In genomic region chr1:16933945-16934344, GRCh38 we compare ENCODE assay signal across 7 cellular contexts. TPM values are rescaled to one million over a fixed set of nuclear protein-coding genes. Genes with fewer than 3 reads are reported as not detected.
DNase-seq lines count a peak whose midpoint lies in the region; ATAC-seq and TF ChIP-seq lines count a peak whose summit lies in the region.
"Not testable (repeated sequence)": the region's sequence is repeated elsewhere in the genome, so short reads cannot be mapped to it uniquely, and the experiment has no call there.
"Had no signal": no experiment of that assay in that cellular context is flagged by ENCODE, and none has a peak within 500 bp of the region (broad histone marks: within the 10 kb centered on the region; RNA-seq: fewer than 3 reads in every experiment).

No MANE protein-coding gene starts in this region.

- not testable (repeated sequence) for H3K27me3 Mint-ChIP-seq in memory B cell

- peaks cover 14% of the 10 kb centered on the region for H3K36me3 Mint-ChIP-seq in memory B cell
- H3K36me3 Mint-ChIP-seq in stimulated activated effector memory CD8-positive, alpha-beta T cell treated with anti-CD3 and anti-CD28 coated beads, Interleukin-12 subunit alpha, Interleukin-12 subunit beta, amount 100 ng/mL, for 72 hours = peaks cover 37% of the 10 kb centered on the region

- not testable (repeated sequence) for ATAC-seq in Right ventricle myocardium inferior; memory B cell (ENCODE audit: low read depth); stimulated activated effector memory CD8-positive, alpha-beta T cell treated with anti-CD3 and anti-CD28 coated beads, Interleukin-12 subunit alpha, Interleukin-12 subunit beta, amount 100 ng/mL, for 72 hours

- H3K4me1 Mint-ChIP-seq in memory B cell; stimulated activated effector memory CD8-positive, alpha-beta T cell treated with anti-CD3 and anti-CD28 coated beads, Interleukin-12 subunit alpha, Interleukin-12 subunit beta, amount 100 ng/mL, for 72 hours: not testable (repeated sequence)

- intact Hi-C loops in OCI-LY7 (cut with micrococcal nuclease; ENCODE audit: unreplicated experiment); Right ventricle myocardium inferior (cut with DNase I): not testable (repeated sequence)

- not testable (repeated sequence) for TF ChIP-seq CTCF in OCI-LY7 (conservative IDR thresholded peaks at IDR 0.05; ENCODE audit: low read length)

- H3K79me2 ChIP-seq in OCI-LY7 (ENCODE audit: insufficient read depth, low read depth, low read length) = not testable (repeated sequence)

- POLR2A ChIA-PET in OCI-LY7 (lab: Charles Lee) = interaction anchor here (0.7 kb wide), 3 partner anchors 18 to 481 kb away, joined by 3 read pairs; no protein-coding TSS in a partner anchor

- H2AFZ ChIP-seq in OCI-LY7 (ENCODE audit: low read length) = not testable (repeated sequence)

- not testable (repeated sequence) for H4K20me1 ChIP-seq in OCI-LY7 (ENCODE audit: insufficient read depth, low read length)

- H3K9me2 ChIP-seq in OCI-LY7 (ENCODE audit: insufficient read depth, low read length) = not testable (repeated sequence)

- H3K27ac Mint-ChIP-seq in memory B cell = peak overlapping the region; percentile 28
- H3K27ac Mint-ChIP-seq in stimulated activated effector memory CD8-positive, alpha-beta T cell treated with anti-CD3 and anti-CD28 coated beads, Interleukin-12 subunit alpha, Interleukin-12 subunit beta, amount 100 ng/mL, for 72 hours = peak overlapping the region; percentile 58

- H3K4me3 Mint-ChIP-seq in memory B cell; stimulated activated effector memory CD8-positive, alpha-beta T cell treated with anti-CD3 and anti-CD28 coated beads, Interleukin-12 subunit alpha, Interleukin-12 subunit beta, amount 100 ng/mL, for 72 hours: not testable (repeated sequence)

- BruUV-seq in OCI-LY7 (replicated peaks; lab: Mats Ljungman, UMichigan) = TSS peak; percentile 64

- H3K36me3 ChIP-seq in OCI-LY7 (ENCODE audit: insufficient read depth, low read length) = peaks cover 11% of the 10 kb centered on the region; the same call in 1 of the 2 replicates

- H3K9me3 ChIP-seq in OCI-LY7 (ENCODE audit: low read length) = not testable (repeated sequence)

- DNase-seq in OCI-LY7 (ENCODE audit: low spot score); memory B cell (ENCODE audit: low spot score in 2 of 2); stimulated activated effector memory CD8-positive, alpha-beta T cell treated with anti-CD3 and anti-CD28 coated beads, Interleukin-12 subunit alpha, Interleukin-12 subunit beta, amount 100 ng/mL, for 72 hours (ENCODE audit: low spot score in 2 of 2): not testable (repeated sequence)
- peak; percentile 1 for DNase-seq in Right ventricle myocardium inferior (ENCODE audit: missing footprints)

- not testable (repeated sequence) for H3K27ac ChIP-seq in OCI-LY7 (ENCODE audit: low read depth, low read length, poor library complexity, severe bottlenecking)

- CTCF ChIA-PET in OCI-LY7 (lab: Charles Lee; ENCODE audit: unreplicated experiment) = not testable (repeated sequence)

- not testable (repeated sequence) for H3K4me1 ChIP-seq in OCI-LY7 (ENCODE audit: insufficient read depth, low read length, poor library complexity, severe bottlenecking)

- not testable (repeated sequence) for H3K4me3 ChIP-seq in OCI-LY7 (ENCODE audit: low read depth, low read length, poor library complexity, severe bottlenecking)

- H3K9me3 Mint-ChIP-seq in memory B cell; stimulated activated effector memory CD8-positive, alpha-beta T cell treated with anti-CD3 and anti-CD28 coated beads, Interleukin-12 subunit alpha, Interleukin-12 subunit beta, amount 100 ng/mL, for 72 hours: not testable (repeated sequence)

- H3K4me2 ChIP-seq in OCI-LY7 (ENCODE audit: low read length) = not testable (repeated sequence)

RNA-seq across cellular contexts. Expression of gene CROCC, which starts 12.2 kb away (rescaled TPM):
- 36.3 and 57.9 TPM in 2 replicates for total RNA-seq in OCI-LY7 (2014; rRNA removed; shearing (Covaris generic))
- total RNA-seq in OCI-LY7 (2022) (54.0 and 54.1 TPM in 2 replicates), Right ventricle myocardium inferior (6.5 TPM)

RNA-seq across cellular contexts. Expression of gene RNU1-2, which starts 38.2 kb away (rescaled TPM):
- total RNA-seq in OCI-LY7 (2014; rRNA removed; shearing (Covaris generic)) = under 0.01 TPM in 2 replicates
- total RNA-seq in OCI-LY7 (2022) (1,721 and 1,968 TPM in 2 replicates), Right ventricle myocardium inferior (4,572 TPM)

RNA-seq across cellular contexts. Expression of gene MFAP2, which starts 46.5 kb away (rescaled TPM):
- not detected in 2 replicates for total RNA-seq in OCI-LY7 (2014; rRNA removed; shearing (Covaris generic))
- total RNA-seq in OCI-LY7 (2022) (not detected in 2 replicates), Right ventricle myocardium inferior (4.8 TPM)
- total RNA-seq: CD4-positive, alpha-beta memory T cell; CD4-positive, CD25-positive, alpha-beta regulatory T cell; CD8-positive, alpha-beta memory T cell had no signal
